In the genomic region with DNA sequence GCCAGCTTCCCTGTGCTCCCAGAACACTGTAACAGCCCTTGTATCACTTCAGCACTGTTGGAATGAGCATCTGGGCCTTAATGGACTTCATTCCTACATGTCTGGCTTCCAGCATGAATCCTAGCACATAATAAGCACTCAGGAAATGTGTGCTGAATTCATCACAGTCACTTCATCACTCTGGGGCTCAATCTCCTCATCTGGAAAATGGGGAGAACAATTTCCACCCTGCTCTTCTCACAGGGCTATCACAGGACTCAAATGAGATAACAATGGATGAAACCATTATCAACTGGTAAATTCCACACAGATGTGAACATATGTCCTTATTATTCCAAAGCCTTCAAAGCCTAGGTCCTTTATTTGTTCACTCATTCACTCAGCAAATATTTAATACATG, we compare ENCODE assay signal across 27 cellular contexts.
"Had no signal": no experiment of that assay in that cellular context is flagged by ENCODE, and none has a peak within 500 bp of the region (broad histone marks: within the 10 kb centered on the region; RNA-seq: fewer than 3 reads in every experiment).

No MANE protein-coding gene starts in this region.

- H3K9me3 ChIP-seq: colonic mucosa, gastrocnemius medialis, mucosa of descending colon, psoas muscle, spleen, testis, tibial artery had no signal

- H3K4me1 ChIP-seq: colonic mucosa, gastrocnemius medialis, psoas muscle, spleen, testis, tibial artery had no signal

- H3K4me3 ChIP-seq: colonic mucosa, gastrocnemius medialis, mucosa of descending colon, psoas muscle, skin epidermis, spleen, testis, tibial artery had no signal

- H3K27me3 ChIP-seq: colonic mucosa, gastrocnemius medialis, spleen, testis, tibial artery had no signal

- H3K36me3 Mint-ChIP-seq: mesothelial cell of epicardium; naive B cell; natural killer cell treated with Interleukin-12 subunit alpha and Interleukin-12 subunit beta and Interleukin-15 and Interleukin-18, amount 100 ng/mL, for 72 hours; stimulated activated memory B cell treated with anti-CD40 and anti-IgM and Interleukin-4, amounts not matched to agents 10 μg/mL and 1 μg/mL and 100 μg/mL, for 72 hours; type B pancreatic cell had no signal

- H3K36me3 ChIP-seq: colonic mucosa, gastrocnemius medialis, spleen, tibial artery had no signal

- H3K9me3 Mint-ChIP-seq: dendritic cell treated with granulocyte-macrophage colony-stimulating factor and Interleukin-4, amounts not matched to agents 40 ng/mL and 50 ng/mL, for 4 days; endodermal cell; mesothelial cell of epicardium; naive B cell; natural killer cell treated with Interleukin-12 subunit alpha and Interleukin-12 subunit beta and Interleukin-15 and Interleukin-18, amount 100 ng/mL, for 72 hours; stimulated activated memory B cell treated with anti-CD40 and anti-IgM and Interleukin-4, amounts not matched to agents 10 μg/mL and 1 μg/mL and 100 μg/mL, for 72 hours; type B pancreatic cell had no signal

- H3K27ac Mint-ChIP-seq: dendritic cell treated with granulocyte-macrophage colony-stimulating factor and Interleukin-4, amounts not matched to agents 40 ng/mL and 50 ng/mL, for 4 days; mesothelial cell of epicardium; natural killer cell treated with Interleukin-12 subunit alpha and Interleukin-12 subunit beta and Interleukin-15 and Interleukin-18, amount 100 ng/mL, for 72 hours; stimulated activated memory B cell treated with anti-CD40 and anti-IgM and Interleukin-4, amounts not matched to agents 10 μg/mL and 1 μg/mL and 100 μg/mL, for 72 hours had no signal

- H3K4me3 Mint-ChIP-seq: dendritic cell treated with granulocyte-macrophage colony-stimulating factor and Interleukin-4, amounts not matched to agents 40 ng/mL and 50 ng/mL, for 4 days; endodermal cell; mesothelial cell of epicardium; naive B cell; natural killer cell treated with Interleukin-12 subunit alpha and Interleukin-12 subunit beta and Interleukin-15 and Interleukin-18, amount 100 ng/mL, for 72 hours; stimulated activated memory B cell treated with anti-CD40 and anti-IgM and Interleukin-4, amounts not matched to agents 10 μg/mL and 1 μg/mL and 100 μg/mL, for 72 hours; type B pancreatic cell had no signal

- ATAC-seq: esophagus mucosa; gastrocnemius medialis; left lobe of liver; natural killer cell treated with Interleukin-12 subunit alpha and Interleukin-12 subunit beta and Interleukin-15 and Interleukin-18, amount 100 ng/mL, for 72 hours; psoas muscle; right cardiac atrium; stimulated activated memory B cell treated with anti-CD40 and anti-IgM and Interleukin-4, amounts not matched to agents 10 μg/mL and 1 μg/mL and 100 μg/mL, for 72 hours; stimulated activated naive CD8-positive, alpha-beta T cell treated with anti-CD3 and anti-CD28 coated beads, Interleukin-15, Interleukin-2, amounts not matched to agents 100 U/mL and 50 U/mL, for 24 hours had no signal

- H3K27ac ChIP-seq: colonic mucosa, epithelial cell of prostate, gastrocnemius medialis, psoas muscle, skin epidermis, spleen, testis, tibial artery had no signal

- FAIRE-seq: kidney had no signal

- DNase-seq: colonic mucosa; effector CD8-positive, alpha-beta T cell; endodermal cell; gastrocnemius medialis; head of caudate nucleus; kidney; mesenchymal stem cell; mucosa of descending colon; naive B cell; nucleus accumbens; psoas muscle; right cardiac atrium; spleen; stimulated activated CD4-positive, alpha-beta T cell treated with anti-CD3 and anti-CD28 coated beads, Interleukin-4, amount 100 ng/mL, for 4 hours; stimulated activated naive CD8-positive, alpha-beta T cell treated with anti-CD3 and anti-CD28 coated beads, Interleukin-15, Interleukin-2, amounts not matched to agents 100 U/mL and 50 U/mL, for 24 hours; substantia nigra; testis; tibial artery had no signal

- H3K27me3 Mint-ChIP-seq: stimulated activated memory B cell treated with anti-CD40 and anti-IgM and Interleukin-4, amounts not matched to agents 10 μg/mL and 1 μg/mL and 100 μg/mL, for 72 hours; type B pancreatic cell had no signal

- H3K4me1 Mint-ChIP-seq: naive B cell had no signal
